8 cellular contexts compared by ENCODE assay signal in genomic region chr1:18357831-18358230, GRCh38.
"Had no signal": no experiment of that assay in that cellular context is flagged by ENCODE, and none has a peak within 500 bp of the region (broad histone marks: within the 10 kb centered on the region; RNA-seq: fewer than 3 reads in every experiment).

No MANE protein-coding gene starts in this region.

- DNase-seq: GM23248, GOT3, H9, HCEC 1CT, HFFc6, KBM-7 had no signal

- H2AFZ ChIP-seq: GM23248 had no signal

- H3K27ac ChIP-seq: GM23248, HL-60 had no signal

- H3K9ac ChIP-seq: GM23248 had no signal

- ATAC-seq: HepG2 had no signal

- H3K4me3 ChIP-seq: GM23248 had no signal
